1 cellular context compared by ENCODE assay signal in the genomic region with DNA sequence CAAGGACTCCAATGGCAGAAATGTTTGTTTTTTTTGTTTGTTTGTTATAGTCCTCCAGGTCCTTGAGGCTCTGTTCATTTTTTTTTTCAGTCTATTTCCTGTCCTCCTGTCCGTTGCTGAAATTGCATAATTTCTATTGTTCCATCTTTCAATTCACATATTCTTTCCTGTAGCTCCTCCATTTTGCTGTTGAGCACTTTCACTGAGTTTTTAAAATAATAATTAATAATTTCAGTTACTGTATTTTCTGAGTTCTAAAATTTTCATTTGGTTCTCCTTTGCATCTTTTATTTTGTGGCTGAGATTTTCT.
A peak's percentile ranks its signal among the peaks of the same experiment; 100 is the strongest.
TF ChIP-seq lines count a peak whose summit lies in the region.

No MANE protein-coding gene starts in this region.

TF ChIP-seq in HepG2, 621 proteins besides CTCF, POLR2A, EP300 and RAD21 (continued from another document and continues in another):
- TF ChIP-seq, protein P1, sequence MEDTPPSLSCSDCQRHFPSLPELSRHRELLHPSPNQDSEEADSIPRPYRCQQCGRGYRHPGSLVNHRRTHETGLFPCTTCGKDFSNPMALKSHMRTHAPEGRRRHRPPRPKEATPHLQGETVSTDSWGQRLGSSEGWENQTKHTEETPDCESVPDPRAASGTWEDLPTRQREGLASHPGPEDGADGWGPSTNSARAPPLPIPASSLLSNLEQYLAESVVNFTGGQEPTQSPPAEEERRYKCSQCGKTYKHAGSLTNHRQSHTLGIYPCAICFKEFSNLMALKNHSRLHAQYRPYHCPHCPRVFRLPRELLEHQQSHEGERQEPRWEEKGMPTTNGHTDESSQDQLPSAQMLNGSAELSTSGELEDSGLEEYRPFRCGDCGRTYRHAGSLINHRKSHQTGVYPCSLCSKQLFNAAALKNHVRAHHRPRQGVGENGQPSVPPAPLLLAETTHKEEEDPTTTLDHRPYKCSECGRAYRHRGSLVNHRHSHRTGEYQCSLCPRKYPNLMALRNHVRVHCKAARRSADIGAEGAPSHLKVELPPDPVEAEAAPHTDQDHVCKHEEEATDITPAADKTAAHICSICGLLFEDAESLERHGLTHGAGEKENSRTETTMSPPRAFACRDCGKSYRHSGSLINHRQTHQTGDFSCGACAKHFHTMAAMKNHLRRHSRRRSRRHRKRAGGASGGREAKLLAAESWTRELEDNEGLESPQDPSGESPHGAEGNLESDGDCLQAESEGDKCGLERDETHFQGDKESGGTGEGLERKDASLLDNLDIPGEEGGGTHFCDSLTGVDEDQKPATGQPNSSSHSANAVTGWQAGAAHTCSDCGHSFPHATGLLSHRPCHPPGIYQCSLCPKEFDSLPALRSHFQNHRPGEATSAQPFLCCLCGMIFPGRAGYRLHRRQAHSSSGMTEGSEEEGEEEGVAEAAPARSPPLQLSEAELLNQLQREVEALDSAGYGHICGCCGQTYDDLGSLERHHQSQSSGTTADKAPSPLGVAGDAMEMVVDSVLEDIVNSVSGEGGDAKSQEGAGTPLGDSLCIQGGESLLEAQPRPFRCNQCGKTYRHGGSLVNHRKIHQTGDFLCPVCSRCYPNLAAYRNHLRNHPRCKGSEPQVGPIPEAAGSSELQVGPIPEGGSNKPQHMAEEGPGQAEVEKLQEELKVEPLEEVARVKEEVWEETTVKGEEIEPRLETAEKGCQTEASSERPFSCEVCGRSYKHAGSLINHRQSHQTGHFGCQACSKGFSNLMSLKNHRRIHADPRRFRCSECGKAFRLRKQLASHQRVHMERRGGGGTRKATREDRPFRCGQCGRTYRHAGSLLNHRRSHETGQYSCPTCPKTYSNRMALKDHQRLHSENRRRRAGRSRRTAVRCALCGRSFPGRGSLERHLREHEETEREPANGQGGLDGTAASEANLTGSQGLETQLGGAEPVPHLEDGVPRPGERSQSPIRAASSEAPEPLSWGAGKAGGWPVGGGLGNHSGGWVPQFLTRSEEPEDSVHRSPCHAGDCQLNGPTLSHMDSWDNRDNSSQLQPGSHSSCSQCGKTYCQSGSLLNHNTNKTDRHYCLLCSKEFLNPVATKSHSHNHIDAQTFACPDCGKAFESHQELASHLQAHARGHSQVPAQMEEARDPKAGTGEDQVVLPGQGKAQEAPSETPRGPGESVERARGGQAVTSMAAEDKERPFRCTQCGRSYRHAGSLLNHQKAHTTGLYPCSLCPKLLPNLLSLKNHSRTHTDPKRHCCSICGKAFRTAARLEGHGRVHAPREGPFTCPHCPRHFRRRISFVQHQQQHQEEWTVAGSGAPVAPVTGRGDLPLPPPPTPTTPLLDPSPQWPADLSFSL (CRISPR knock-in tag; IDR thresholded peaks at IDR 0.05): no peak
- TF ChIP-seq ZNF781 (CRISPR knock-in tag; IDR thresholded peaks at IDR 0.05; ENCODE audit: borderline replicate concordance, not compliant biosample characterization) (no peak), ZFP37 (CRISPR knock-in tag; IDR thresholded peaks at IDR 0.05; ENCODE audit: borderline replicate concordance) (no peak), RFX1 (IDR thresholded peaks at IDR 0.05) (no peak), STAG1 (CRISPR knock-in tag; IDR thresholded peaks at IDR 0.05) (no peak), SOX13 (IDR thresholded peaks at IDR 0.05) (no peak), SOX13 (CRISPR knock-in tag; conservative IDR thresholded peaks at IDR 0.05 in 1 of 2, IDR thresholded peaks at IDR 0.05 in 1 of 2) (peak in 1 of 2 experiments; percentile 73; a peak in 2 of 4 replicates), ZNF343 (CRISPR knock-in tag; IDR thresholded peaks at IDR 0.05) (no peak), ZNF34 (CRISPR knock-in tag; IDR thresholded peaks at IDR 0.05; ENCODE audit: borderline replicate concordance) (no peak), ZFP36 (IDR thresholded peaks at IDR 0.05; ENCODE audit: borderline replicate concordance, low read depth, low read length, partially characterized antibody) (no peak), CHD2 (IDR thresholded peaks at IDR 0.05; ENCODE audit: low read depth, low read length) (no peak), TCF7L2 (IDR thresholded peaks at IDR 0.05; ENCODE audit: low read depth, low read length) (no peak), ZNF552 (CRISPR knock-in tag; IDR thresholded peaks at IDR 0.05; ENCODE audit: borderline replicate concordance) (no peak), CREB1 (IDR thresholded peaks at IDR 0.05) (no peak), CREB1 (CRISPR knock-in tag; IDR thresholded peaks at IDR 0.05) (no peak), ZNF616 (CRISPR knock-in tag; IDR thresholded peaks at IDR 0.05; ENCODE audit: low read depth) (no peak), ZNF572 (CRISPR knock-in tag; IDR thresholded peaks at IDR 0.05) (no peak), ERF (CRISPR knock-in tag; IDR thresholded peaks at IDR 0.05) (no peak), ZSCAN9 (CRISPR knock-in tag; IDR thresholded peaks at IDR 0.05; ENCODE audit: borderline replicate concordance) (no peak), ZBTB7A (CRISPR knock-in tag; IDR thresholded peaks at IDR 0.05) (no peak), ZNF674 (CRISPR knock-in tag; IDR thresholded peaks at IDR 0.05; ENCODE audit: low read depth) (no peak), SOX5 (CRISPR knock-in tag; IDR thresholded peaks at IDR 0.05; ENCODE audit: borderline replicate concordance) (peak; percentile 73; the same call in 1 of the 2 replicates), ZZZ3 (CRISPR knock-in tag; IDR thresholded peaks at IDR 0.05; ENCODE audit: borderline replicate concordance) (no peak), CC2D1A (CRISPR knock-in tag; IDR thresholded peaks at IDR 0.05) (no peak), TOE1 (CRISPR knock-in tag; IDR thresholded peaks at IDR 0.05) (no peak)
- TF ChIP-seq, protein P2, sequence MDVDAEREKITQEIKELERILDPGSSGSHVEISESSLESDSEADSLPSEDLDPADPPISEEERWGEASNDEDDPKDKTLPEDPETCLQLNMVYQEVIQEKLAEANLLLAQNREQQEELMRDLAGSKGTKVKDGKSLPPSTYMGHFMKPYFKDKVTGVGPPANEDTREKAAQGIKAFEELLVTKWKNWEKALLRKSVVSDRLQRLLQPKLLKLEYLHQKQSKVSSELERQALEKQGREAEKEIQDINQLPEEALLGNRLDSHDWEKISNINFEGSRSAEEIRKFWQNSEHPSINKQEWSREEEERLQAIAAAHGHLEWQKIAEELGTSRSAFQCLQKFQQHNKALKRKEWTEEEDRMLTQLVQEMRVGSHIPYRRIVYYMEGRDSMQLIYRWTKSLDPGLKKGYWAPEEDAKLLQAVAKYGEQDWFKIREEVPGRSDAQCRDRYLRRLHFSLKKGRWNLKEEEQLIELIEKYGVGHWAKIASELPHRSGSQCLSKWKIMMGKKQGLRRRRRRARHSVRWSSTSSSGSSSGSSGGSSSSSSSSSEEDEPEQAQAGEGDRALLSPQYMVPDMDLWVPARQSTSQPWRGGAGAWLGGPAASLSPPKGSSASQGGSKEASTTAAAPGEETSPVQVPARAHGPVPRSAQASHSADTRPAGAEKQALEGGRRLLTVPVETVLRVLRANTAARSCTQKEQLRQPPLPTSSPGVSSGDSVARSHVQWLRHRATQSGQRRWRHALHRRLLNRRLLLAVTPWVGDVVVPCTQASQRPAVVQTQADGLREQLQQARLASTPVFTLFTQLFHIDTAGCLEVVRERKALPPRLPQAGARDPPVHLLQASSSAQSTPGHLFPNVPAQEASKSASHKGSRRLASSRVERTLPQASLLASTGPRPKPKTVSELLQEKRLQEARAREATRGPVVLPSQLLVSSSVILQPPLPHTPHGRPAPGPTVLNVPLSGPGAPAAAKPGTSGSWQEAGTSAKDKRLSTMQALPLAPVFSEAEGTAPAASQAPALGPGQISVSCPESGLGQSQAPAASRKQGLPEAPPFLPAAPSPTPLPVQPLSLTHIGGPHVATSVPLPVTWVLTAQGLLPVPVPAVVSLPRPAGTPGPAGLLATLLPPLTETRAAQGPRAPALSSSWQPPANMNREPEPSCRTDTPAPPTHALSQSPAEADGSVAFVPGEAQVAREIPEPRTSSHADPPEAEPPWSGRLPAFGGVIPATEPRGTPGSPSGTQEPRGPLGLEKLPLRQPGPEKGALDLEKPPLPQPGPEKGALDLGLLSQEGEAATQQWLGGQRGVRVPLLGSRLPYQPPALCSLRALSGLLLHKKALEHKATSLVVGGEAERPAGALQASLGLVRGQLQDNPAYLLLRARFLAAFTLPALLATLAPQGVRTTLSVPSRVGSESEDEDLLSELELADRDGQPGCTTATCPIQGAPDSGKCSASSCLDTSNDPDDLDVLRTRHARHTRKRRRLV (CRISPR knock-in tag; IDR thresholded peaks at IDR 0.05): no peak
- TF ChIP-seq, protein P3, sequence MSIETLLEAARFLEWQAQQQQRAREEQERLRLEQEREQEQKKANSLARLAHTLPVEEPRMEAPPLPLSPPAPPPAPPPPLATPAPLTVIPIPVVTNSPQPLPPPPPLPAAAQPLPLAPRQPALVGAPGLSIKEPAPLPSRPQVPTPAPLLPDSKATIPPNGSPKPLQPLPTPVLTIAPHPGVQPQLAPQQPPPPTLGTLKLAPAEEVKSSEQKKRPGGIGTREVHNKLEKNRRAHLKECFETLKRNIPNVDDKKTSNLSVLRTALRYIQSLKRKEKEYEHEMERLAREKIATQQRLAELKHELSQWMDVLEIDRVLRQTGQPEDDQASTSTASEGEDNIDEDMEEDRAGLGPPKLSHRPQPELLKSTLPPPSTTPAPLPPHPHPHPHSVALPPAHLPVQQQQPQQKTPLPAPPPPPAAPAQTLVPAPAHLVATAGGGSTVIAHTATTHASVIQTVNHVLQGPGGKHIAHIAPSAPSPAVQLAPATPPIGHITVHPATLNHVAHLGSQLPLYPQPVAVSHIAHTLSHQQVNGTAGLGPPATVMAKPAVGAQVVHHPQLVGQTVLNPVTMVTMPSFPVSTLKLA (IDR thresholded peaks at IDR 0.05): no peak
- TF ChIP-seq, protein P4, sequence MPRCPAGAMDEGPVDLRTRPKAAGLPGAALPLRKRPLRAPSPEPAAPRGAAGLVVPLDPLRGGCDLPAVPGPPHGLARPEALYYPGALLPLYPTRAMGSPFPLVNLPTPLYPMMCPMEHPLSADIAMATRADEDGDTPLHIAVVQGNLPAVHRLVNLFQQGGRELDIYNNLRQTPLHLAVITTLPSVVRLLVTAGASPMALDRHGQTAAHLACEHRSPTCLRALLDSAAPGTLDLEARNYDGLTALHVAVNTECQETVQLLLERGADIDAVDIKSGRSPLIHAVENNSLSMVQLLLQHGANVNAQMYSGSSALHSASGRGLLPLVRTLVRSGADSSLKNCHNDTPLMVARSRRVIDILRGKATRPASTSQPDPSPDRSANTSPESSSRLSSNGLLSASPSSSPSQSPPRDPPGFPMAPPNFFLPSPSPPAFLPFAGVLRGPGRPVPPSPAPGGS (CRISPR knock-in tag; IDR thresholded peaks at IDR 0.05): no peak
- TF ChIP-seq, protein P5, sequence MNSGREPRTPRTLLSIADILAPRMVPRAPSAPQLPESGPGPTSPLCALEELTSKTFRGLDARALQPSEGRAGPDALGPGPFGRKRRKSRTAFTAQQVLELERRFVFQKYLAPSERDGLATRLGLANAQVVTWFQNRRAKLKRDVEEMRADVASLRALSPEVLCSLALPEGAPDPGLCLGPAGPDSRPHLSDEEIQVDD (CRISPR knock-in tag; IDR thresholded peaks at IDR 0.05; ENCODE audit: borderline replicate concordance): no peak
- TF ChIP-seq, protein P6, sequence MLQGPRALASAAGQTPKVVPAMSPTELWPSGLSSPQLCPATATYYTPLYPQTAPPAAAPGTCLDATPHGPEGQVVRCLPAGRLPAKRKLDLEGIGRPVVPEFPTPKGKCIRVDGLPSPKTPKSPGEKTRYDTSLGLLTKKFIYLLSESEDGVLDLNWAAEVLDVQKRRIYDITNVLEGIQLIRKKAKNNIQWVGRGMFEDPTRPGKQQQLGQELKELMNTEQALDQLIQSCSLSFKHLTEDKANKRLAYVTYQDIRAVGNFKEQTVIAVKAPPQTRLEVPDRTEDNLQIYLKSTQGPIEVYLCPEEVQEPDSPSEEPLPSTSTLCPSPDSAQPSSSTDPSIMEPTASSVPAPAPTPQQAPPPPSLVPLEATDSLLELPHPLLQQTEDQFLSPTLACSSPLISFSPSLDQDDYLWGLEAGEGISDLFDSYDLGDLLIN (CRISPR knock-in tag; IDR thresholded peaks at IDR 0.05; ENCODE audit: borderline replicate concordance): no peak
- TF ChIP-seq, protein P7, sequence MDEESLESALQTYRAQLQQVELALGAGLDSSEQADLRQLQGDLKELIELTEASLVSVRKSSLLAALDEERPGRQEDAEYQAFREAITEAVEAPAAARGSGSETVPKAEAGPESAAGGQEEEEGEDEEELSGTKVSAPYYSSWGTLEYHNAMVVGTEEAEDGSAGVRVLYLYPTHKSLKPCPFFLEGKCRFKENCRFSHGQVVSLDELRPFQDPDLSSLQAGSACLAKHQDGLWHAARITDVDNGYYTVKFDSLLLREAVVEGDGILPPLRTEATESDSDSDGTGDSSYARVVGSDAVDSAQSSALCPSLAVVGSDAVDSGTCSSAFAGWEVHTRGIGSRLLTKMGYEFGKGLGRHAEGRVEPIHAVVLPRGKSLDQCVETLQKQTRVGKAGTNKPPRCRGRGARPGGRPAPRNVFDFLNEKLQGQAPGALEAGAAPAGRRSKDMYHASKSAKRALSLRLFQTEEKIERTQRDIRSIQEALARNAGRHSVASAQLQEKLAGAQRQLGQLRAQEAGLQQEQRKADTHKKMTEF (CRISPR knock-in tag; IDR thresholded peaks at IDR 0.05): no peak
- TF ChIP-seq, protein P8, sequence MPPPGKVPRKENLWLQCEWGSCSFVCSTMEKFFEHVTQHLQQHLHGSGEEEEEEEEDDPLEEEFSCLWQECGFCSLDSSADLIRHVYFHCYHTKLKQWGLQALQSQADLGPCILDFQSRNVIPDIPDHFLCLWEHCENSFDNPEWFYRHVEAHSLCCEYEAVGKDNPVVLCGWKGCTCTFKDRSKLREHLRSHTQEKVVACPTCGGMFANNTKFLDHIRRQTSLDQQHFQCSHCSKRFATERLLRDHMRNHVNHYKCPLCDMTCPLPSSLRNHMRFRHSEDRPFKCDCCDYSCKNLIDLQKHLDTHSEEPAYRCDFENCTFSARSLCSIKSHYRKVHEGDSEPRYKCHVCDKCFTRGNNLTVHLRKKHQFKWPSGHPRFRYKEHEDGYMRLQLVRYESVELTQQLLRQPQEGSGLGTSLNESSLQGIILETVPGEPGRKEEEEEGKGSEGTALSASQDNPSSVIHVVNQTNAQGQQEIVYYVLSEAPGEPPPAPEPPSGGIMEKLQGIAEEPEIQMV (CRISPR knock-in tag; IDR thresholded peaks at IDR 0.05; ENCODE audit: low read depth): no peak
- TF ChIP-seq, protein P9, sequence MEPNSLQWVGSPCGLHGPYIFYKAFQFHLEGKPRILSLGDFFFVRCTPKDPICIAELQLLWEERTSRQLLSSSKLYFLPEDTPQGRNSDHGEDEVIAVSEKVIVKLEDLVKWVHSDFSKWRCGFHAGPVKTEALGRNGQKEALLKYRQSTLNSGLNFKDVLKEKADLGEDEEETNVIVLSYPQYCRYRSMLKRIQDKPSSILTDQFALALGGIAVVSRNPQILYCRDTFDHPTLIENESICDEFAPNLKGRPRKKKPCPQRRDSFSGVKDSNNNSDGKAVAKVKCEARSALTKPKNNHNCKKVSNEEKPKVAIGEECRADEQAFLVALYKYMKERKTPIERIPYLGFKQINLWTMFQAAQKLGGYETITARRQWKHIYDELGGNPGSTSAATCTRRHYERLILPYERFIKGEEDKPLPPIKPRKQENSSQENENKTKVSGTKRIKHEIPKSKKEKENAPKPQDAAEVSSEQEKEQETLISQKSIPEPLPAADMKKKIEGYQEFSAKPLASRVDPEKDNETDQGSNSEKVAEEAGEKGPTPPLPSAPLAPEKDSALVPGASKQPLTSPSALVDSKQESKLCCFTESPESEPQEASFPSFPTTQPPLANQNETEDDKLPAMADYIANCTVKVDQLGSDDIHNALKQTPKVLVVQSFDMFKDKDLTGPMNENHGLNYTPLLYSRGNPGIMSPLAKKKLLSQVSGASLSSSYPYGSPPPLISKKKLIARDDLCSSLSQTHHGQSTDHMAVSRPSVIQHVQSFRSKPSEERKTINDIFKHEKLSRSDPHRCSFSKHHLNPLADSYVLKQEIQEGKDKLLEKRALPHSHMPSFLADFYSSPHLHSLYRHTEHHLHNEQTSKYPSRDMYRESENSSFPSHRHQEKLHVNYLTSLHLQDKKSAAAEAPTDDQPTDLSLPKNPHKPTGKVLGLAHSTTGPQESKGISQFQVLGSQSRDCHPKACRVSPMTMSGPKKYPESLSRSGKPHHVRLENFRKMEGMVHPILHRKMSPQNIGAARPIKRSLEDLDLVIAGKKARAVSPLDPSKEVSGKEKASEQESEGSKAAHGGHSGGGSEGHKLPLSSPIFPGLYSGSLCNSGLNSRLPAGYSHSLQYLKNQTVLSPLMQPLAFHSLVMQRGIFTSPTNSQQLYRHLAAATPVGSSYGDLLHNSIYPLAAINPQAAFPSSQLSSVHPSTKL (CRISPR knock-in tag; IDR thresholded peaks at IDR 0.05): 0 out of 2 replicates have a peak, but pooled peaks have one; percentile 28
